22 cellular contexts compared by ENCODE assay signal in the genomic region with DNA sequence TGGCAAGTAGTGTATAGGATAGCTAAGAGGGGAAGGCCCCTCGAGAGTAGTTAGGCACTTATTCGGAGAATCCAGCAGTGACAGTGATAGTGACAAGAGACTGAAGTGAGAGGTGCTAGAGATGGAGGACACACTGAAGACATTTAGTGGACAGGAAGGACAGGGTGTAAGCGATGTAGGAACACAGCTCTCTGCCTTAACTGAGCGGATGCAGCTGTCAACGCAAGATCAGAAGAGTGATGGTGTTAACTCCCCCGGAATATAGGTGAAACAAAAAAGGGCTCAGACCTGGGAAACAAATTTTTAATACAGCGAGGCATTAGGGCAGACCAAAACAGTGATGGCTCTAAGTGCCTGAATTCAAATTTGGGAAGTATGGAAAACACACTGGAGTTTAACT.
"Had no signal": no experiment of that assay in that cellular context is flagged by ENCODE, and none has a peak within 500 bp of the region (broad histone marks: within the 10 kb centered on the region; RNA-seq: fewer than 3 reads in every experiment).

No MANE protein-coding gene starts in this region.

- H3K4me3 ChIP-seq: Peyer's patch, SJSA1, SK-N-MC had no signal

- H3K27ac ChIP-seq: HL-60, Peyer's patch, SJSA1, SK-N-MC had no signal

- H3K4me1 ChIP-seq: Peyer's patch, SJSA1 had no signal

- DNase-seq: Kasumi-1, KG1, MM.1S, NCI-H1092 treated with DMSO at 0.1 percent for 48 hours, NCI-H1436, NCI-H187, NCI-H2029, NCI-H2081 treated with DMSO at 0.1 percent for 48 hours, NCI-H2171, NCI-H226, NCI-H446, NCI-H510A, NCI-H524 treated with DMSO at 0.1 percent for 48 hours, NCI-H69, NCI-H774, PC-3, Peyer's patch, Right ventricle myocardium superior, SIG-M5 had no signal

- H3K27me3 ChIP-seq: Peyer's patch, SJSA1 had no signal

- ATAC-seq: PC-3 had no signal

- H3K9me3 ChIP-seq: Peyer's patch, SJSA1 had no signal
